Comparison of ENCODE assay signal across 16 cellular contexts in genomic region chr19:50820086-50820485, GRCh38. TPM values are rescaled to one million over a fixed set of nuclear protein-coding genes. Genes with fewer than 3 reads are reported as not detected.
DNase-seq lines count a peak whose midpoint lies in the region; FAIRE-seq lines count a peak whose summit lies in the region.
"Had no signal": no experiment of that assay in that cellular context is flagged by ENCODE, and none has a peak within 500 bp of the region (broad histone marks: within the 10 kb centered on the region; RNA-seq: fewer than 3 reads in every experiment).

No MANE protein-coding gene starts in this region.

- peaks cover 32% of the 10 kb centered on the region for H3K4me1 Mint-ChIP-seq in activated T-helper 2 cell treated with anti-CD3 and anti-CD28 coated beads, Interferon-gamma antibody, Interleukin-2, Interleukin-4, amounts not matched to agents 10 μg/mL and 5 μg/mL and 100 μg/mL, durations not matched to agents 14 hours and 24 hours and 36 hours (ENCODE audit: low read depth)

- H3K27me3 ChIP-seq in mucosa of rectum (ENCODE audit: control insufficient read depth in 2 of 2, insufficient read depth in 2 of 2, low read length in 2 of 2): peaks cover 8 to 12% of the 10 kb centered on the region in 2 donors

- DNase-seq in DMS53 (lab: John Stamatoyannopoulos, UW) (peak; percentile 40), DMS53 treated with DMSO at 0.1 percent for 48 hours (lab: John Stamatoyannopoulos, UW; ENCODE audit: unreplicated experiment) (no peak), GM18507 (ENCODE audit: extremely low spot score, insufficient read length, low read depth) (no peak), NCI-H128 (lab: John Stamatoyannopoulos, UW; ENCODE audit: unreplicated experiment) (no peak), GDM1 (lab: John Stamatoyannopoulos, UW) (no peak)
- DNase-seq in activated T-helper 2 cell treated with anti-CD3 and anti-CD28 coated beads, Interferon-gamma antibody, Interleukin-2, Interleukin-4, amounts not matched to agents 10 μg/mL and 5 μg/mL and 100 μg/mL, durations not matched to agents 14 hours and 24 hours and 36 hours (ENCODE audit: low spot score): no peak
- DNase-seq in stimulated activated naive CD4-positive, alpha-beta T cell treated with Interleukin-2 at 50 U/mL for 16 hours (lab: John Stamatoyannopoulos, UW): no peak
- DNase-seq: EL, heart right ventricle, SHP77 treated with DMSO at 0.1 percent for 48 hours had no signal

- FAIRE-seq in GM18507 (lab: Jason Lieb, UNC): peak; percentile 57

- peaks cover 24 to 55% of the 10 kb centered on the region in 2 donors for H3K4me1 ChIP-seq in mucosa of rectum (ENCODE audit: control insufficient read depth in 2 of 2, insufficient read depth in 2 of 2, low read length in 2 of 2)

- peak overlapping the region; percentile 80 to 89 for H3K27ac ChIP-seq in mucosa of rectum (ENCODE audit: low read depth in 2 of 2, low read length in 2 of 2)
- H3K27ac ChIP-seq: heart right ventricle, KMS-11 had no signal

- H3K36me3 Mint-ChIP-seq in activated T-helper 2 cell treated with anti-CD3 and anti-CD28 coated beads, Interferon-gamma antibody, Interleukin-2, Interleukin-4, amounts not matched to agents 10 μg/mL and 5 μg/mL and 100 μg/mL, durations not matched to agents 14 hours and 24 hours and 36 hours (ENCODE audit: low read depth): no peaks in the 10 kb centered on the region

- no peaks in the 10 kb centered on the region for H3K9me3 ChIP-seq in mucosa of rectum (ENCODE audit: control insufficient read depth in 2 of 2, low read length in 2 of 2)
- H3K9me3 ChIP-seq: heart right ventricle had no signal

- intact Hi-C loops in activated T-helper 2 cell treated with anti-CD3 and anti-CD28 coated beads, Interferon-gamma antibody, Interleukin-2, Interleukin-4, amounts not matched to agents 10 μg/mL and 5 μg/mL and 100 μg/mL, durations not matched to agents 14 hours and 24 hours and 36 hours (cut with micrococcal nuclease): no loop called here

- H3K4me3 Mint-ChIP-seq in activated T-helper 2 cell treated with anti-CD3 and anti-CD28 coated beads, Interferon-gamma antibody, Interleukin-2, Interleukin-4, amounts not matched to agents 10 μg/mL and 5 μg/mL and 100 μg/mL, durations not matched to agents 14 hours and 24 hours and 36 hours (ENCODE audit: low read depth): peak overlapping the region; percentile 61

- peak overlapping the region; percentile 58 for H3K27ac Mint-ChIP-seq in activated T-helper 2 cell treated with anti-CD3 and anti-CD28 coated beads, Interferon-gamma antibody, Interleukin-2, Interleukin-4, amounts not matched to agents 10 μg/mL and 5 μg/mL and 100 μg/mL, durations not matched to agents 14 hours and 24 hours and 36 hours

- peaks cover 10% of the 10 kb centered on the region for H3K9me3 Mint-ChIP-seq in activated T-helper 2 cell treated with anti-CD3 and anti-CD28 coated beads, Interferon-gamma antibody, Interleukin-2, Interleukin-4, amounts not matched to agents 10 μg/mL and 5 μg/mL and 100 μg/mL, durations not matched to agents 14 hours and 24 hours and 36 hours

- no peaks in the 10 kb centered on the region for H3K36me3 ChIP-seq in mucosa of rectum (ENCODE audit: control insufficient read depth in 2 of 2, insufficient read depth in 2 of 2, low read length in 2 of 2)
- H3K36me3 ChIP-seq: heart right ventricle had no signal

- H3K9ac ChIP-seq in mucosa of rectum (ENCODE audit: low read depth in 1 of 2, low read length in 2 of 2): peak overlapping the region in 1 of 2 donors; percentile 79
- H3K9ac ChIP-seq: KMS-11 had no signal

- peak overlapping the region; percentile 63 to 70 for H3K4me3 ChIP-seq in mucosa of rectum (ENCODE audit: low read length in 2 of 2)

- peaks cover 31% of the 10 kb centered on the region for H3K27me3 Mint-ChIP-seq in activated T-helper 2 cell treated with anti-CD3 and anti-CD28 coated beads, Interferon-gamma antibody, Interleukin-2, Interleukin-4, amounts not matched to agents 10 μg/mL and 5 μg/mL and 100 μg/mL, durations not matched to agents 14 hours and 24 hours and 36 hours (ENCODE audit: low read depth)

RNA-seq across cellular contexts. Expression of gene KLK1, which starts 3.5 kb away (rescaled TPM):
- 3.0 and 3.5 TPM in 2 replicates for total RNA-seq in activated T-helper 2 cell treated with anti-CD3 and anti-CD28 coated beads, Interferon-gamma antibody, Interleukin-2, Interleukin-4, amounts not matched to agents 10 μg/mL and 5 μg/mL and 100 μg/mL, durations not matched to agents 14 hours and 24 hours and 36 hours
- total RNA-seq: A172, H4, skeletal muscle tissue had no signal

RNA-seq across cellular contexts. Expression of gene KLK15, which starts 13.3 kb away (rescaled TPM):
- total RNA-seq in activated T-helper 2 cell treated with anti-CD3 and anti-CD28 coated beads, Interferon-gamma antibody, Interleukin-2, Interleukin-4, amounts not matched to agents 10 μg/mL and 5 μg/mL and 100 μg/mL, durations not matched to agents 14 hours and 24 hours and 36 hours: not detected in 2 replicates
- total RNA-seq: A172, H4, heart right ventricle, mucosa of gallbladder, skeletal muscle tissue had no signal

RNA-seq across cellular contexts. Expression of gene ACP4, which starts 29.9 kb away (rescaled TPM):
- not detected in 2 replicates for total RNA-seq in activated T-helper 2 cell treated with anti-CD3 and anti-CD28 coated beads, Interferon-gamma antibody, Interleukin-2, Interleukin-4, amounts not matched to agents 10 μg/mL and 5 μg/mL and 100 μg/mL, durations not matched to agents 14 hours and 24 hours and 36 hours
- total RNA-seq: A172, H4, heart right ventricle, mucosa of gallbladder, skeletal muscle tissue had no signal

RNA-seq across cellular contexts. Expression of gene KLK3, which starts 34.6 kb away (rescaled TPM):
- not detected in 2 replicates for total RNA-seq in activated T-helper 2 cell treated with anti-CD3 and anti-CD28 coated beads, Interferon-gamma antibody, Interleukin-2, Interleukin-4, amounts not matched to agents 10 μg/mL and 5 μg/mL and 100 μg/mL, durations not matched to agents 14 hours and 24 hours and 36 hours
- total RNA-seq: A172, H4, heart right ventricle, mucosa of gallbladder, skeletal muscle tissue had no signal

RNA-seq across cellular contexts. Expression of gene GPR32, which starts 49.8 kb away (rescaled TPM):
- not detected in 2 replicates for total RNA-seq in activated T-helper 2 cell treated with anti-CD3 and anti-CD28 coated beads, Interferon-gamma antibody, Interleukin-2, Interleukin-4, amounts not matched to agents 10 μg/mL and 5 μg/mL and 100 μg/mL, durations not matched to agents 14 hours and 24 hours and 36 hours
- total RNA-seq: A172, H4, heart right ventricle, mucosa of gallbladder, skeletal muscle tissue had no signal
